ENCODE assay signal across 13 cellular contexts in the genomic region with DNA sequence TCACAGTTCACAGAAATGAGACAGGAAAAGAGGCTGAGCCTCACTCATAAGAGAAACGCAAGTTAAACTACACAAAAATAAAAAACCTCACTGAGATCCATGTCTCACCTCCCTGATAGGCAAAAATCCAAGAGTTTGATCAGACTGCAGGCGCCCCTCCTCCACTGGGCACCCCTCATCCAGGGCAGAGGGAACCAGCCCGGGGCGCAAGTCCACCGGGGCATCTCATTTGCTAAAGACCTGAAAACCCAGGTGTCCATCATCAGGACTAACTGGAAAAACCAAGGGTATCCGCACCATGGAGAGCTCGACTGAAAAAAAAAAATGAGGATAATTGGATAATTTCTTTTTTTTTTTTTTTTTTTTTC. TPM values are rescaled to one million over a fixed set of nuclear protein-coding genes. Genes with fewer than 3 reads are reported as not detected.
DNase-seq lines count a peak whose midpoint lies in the region; ATAC-seq, FAIRE-seq and TF ChIP-seq lines count a peak whose summit lies in the region.
"Had no signal": no experiment of that assay in that cellular context is flagged by ENCODE, and none has a peak within 500 bp of the region (broad histone marks: within the 10 kb centered on the region; RNA-seq: fewer than 3 reads in every experiment).

No MANE protein-coding gene starts in this region.

- FAIRE-seq in keratinocyte (lab: Jason Lieb, UNC) = no peak
- FAIRE-seq: GM12892 had no signal

- H3K27me3 Mint-ChIP-seq in activated T-helper 17 cell treated with anti-CD3 and anti-CD28 coated beads, Interleukin-2, amount 50 U/mL, for 72 hours = peaks cover 25% of the 10 kb centered on the region
- peaks cover 61% of the 10 kb centered on the region for H3K27me3 Mint-ChIP-seq in stimulated activated memory B cell treated with anti-CD40 and anti-IgM and Interleukin-4, amounts not matched to agents 10 μg/mL and 1 μg/mL and 100 μg/mL, for 72 hours

- peak overlapping the region; percentile 56 for H3K4me2 ChIP-seq in keratinocyte (ENCODE audit: control insufficient read depth, extremely low read depth, insufficient read depth, low read depth, low read length)

- no peaks in the 10 kb centered on the region for H3K9me1 ChIP-seq in keratinocyte (ENCODE audit: control insufficient read depth, extremely low read depth, insufficient read depth, low read length)

- H3K27ac ChIP-seq in cardiac muscle cell (no peak overlapping the region), keratinocyte (ENCODE audit: control insufficient read depth, insufficient read depth, low read length) (no peak overlapping the region), thymus (ENCODE audit: low read depth) (no peak overlapping the region)

- H3K9me3 ChIP-seq in cardiac muscle cell (ENCODE audit: low read depth) (no peaks in the 10 kb centered on the region), keratinocyte (ENCODE audit: control insufficient read depth, low read depth, low read length) (no peaks in the 10 kb centered on the region), thymus (ENCODE audit: control insufficient read depth) (no peaks in the 10 kb centered on the region)

- H3K4me1 Mint-ChIP-seq in activated T-helper 17 cell treated with anti-CD3 and anti-CD28 coated beads, Interleukin-2, amount 50 U/mL, for 72 hours = peaks cover 5% of the 10 kb centered on the region
- peaks cover 16% of the 10 kb centered on the region for H3K4me1 Mint-ChIP-seq in stimulated activated memory B cell treated with anti-CD40 and anti-IgM and Interleukin-4, amounts not matched to agents 10 μg/mL and 1 μg/mL and 100 μg/mL, for 72 hours

- H3K36me3 Mint-ChIP-seq in activated T-helper 17 cell treated with anti-CD3 and anti-CD28 coated beads, Interleukin-2, amount 50 U/mL, for 72 hours (ENCODE audit: low read depth) = no peaks in the 10 kb centered on the region
- no peaks in the 10 kb centered on the region for H3K36me3 Mint-ChIP-seq in stimulated activated memory B cell treated with anti-CD40 and anti-IgM and Interleukin-4, amounts not matched to agents 10 μg/mL and 1 μg/mL and 100 μg/mL, for 72 hours

- H3K4me1 ChIP-seq in cardiac muscle cell (ENCODE audit: low read depth) = peaks cover 7% of the 10 kb centered on the region
- peaks cover 6% of the 10 kb centered on the region for H3K4me1 ChIP-seq in keratinocyte (ENCODE audit: control insufficient read depth, extremely low read depth, insufficient read depth, low read length)
- H3K4me1 ChIP-seq in thymus (ENCODE audit: control insufficient read depth, insufficient read depth, low read length) = no peaks in the 10 kb centered on the region

- H3K79me2 ChIP-seq in keratinocyte (ENCODE audit: control insufficient read depth, insufficient read depth, low read length) = no peaks in the 10 kb centered on the region

- H3K27me3 ChIP-seq in cardiac muscle cell = peaks cover 75% of the 10 kb centered on the region
- H3K27me3 ChIP-seq in keratinocyte (ENCODE audit: control insufficient read depth, extremely low read depth, insufficient read depth, low read length) = peaks cover 15% of the 10 kb centered on the region
- peaks cover 24% of the 10 kb centered on the region for H3K27me3 ChIP-seq in thymus (ENCODE audit: control insufficient read depth, insufficient read depth)

- dilution Hi-C loops in keratinocyte (cut with MboI; ENCODE audit: extremely low pct_ligation_motif_present, low sequenced_read_pairs) = no loop called here

- no peak for TF ChIP-seq CTCF in cardiac muscle cell (IDR thresholded peaks at IDR 0.05; ENCODE audit: low read depth, low read length)
- no peak for TF ChIP-seq CTCF in keratinocyte (optimal IDR thresholded peaks at IDR 0.05 in 1 of 3, IDR thresholded peaks at IDR 0.05 in 1 of 3, conservative IDR thresholded peaks at IDR 0.05 in 1 of 3; ENCODE audit: extremely low read depth in 1 of 3, insufficient read depth in 2 of 3, low read length in 3 of 3)

- H3K9ac ChIP-seq in keratinocyte (ENCODE audit: control insufficient read depth, extremely low read depth, insufficient read depth, low read length) = no peak overlapping the region

- peak overlapping the region; percentile 61 for H3K4me3 Mint-ChIP-seq in activated T-helper 17 cell treated with anti-CD3 and anti-CD28 coated beads, Interleukin-2, amount 50 U/mL, for 72 hours
- H3K4me3 Mint-ChIP-seq in stimulated activated memory B cell treated with anti-CD40 and anti-IgM and Interleukin-4, amounts not matched to agents 10 μg/mL and 1 μg/mL and 100 μg/mL, for 72 hours = no peak overlapping the region

- H3K27ac Mint-ChIP-seq in activated T-helper 17 cell treated with anti-CD3 and anti-CD28 coated beads, Interleukin-2, amount 50 U/mL, for 72 hours = no peak overlapping the region
- H3K27ac Mint-ChIP-seq in stimulated activated memory B cell treated with anti-CD40 and anti-IgM and Interleukin-4, amounts not matched to agents 10 μg/mL and 1 μg/mL and 100 μg/mL, for 72 hours = no peak overlapping the region

- no peak overlapping the region for H2AFZ ChIP-seq in keratinocyte (ENCODE audit: control insufficient read depth, low read length)

- no peaks in the 10 kb centered on the region for H4K20me1 ChIP-seq in keratinocyte (ENCODE audit: control insufficient read depth, extremely low read depth, insufficient read depth, low read length)

- DNase-seq in cardiac muscle cell (ENCODE audit: low read depth in 1 of 2, low spot score in 1 of 2) (no peak), Right ventricle myocardium inferior (ENCODE audit: missing footprints) (no peak), keratinocyte (ENCODE audit: low read depth, low spot score) (no peak), NCI-H345 (lab: John Stamatoyannopoulos, UW) (no peak)
- DNase-seq: activated CD8-positive, alpha-beta memory T cell treated with anti-CD3 and anti-CD28 coated beads, Interleukin-2, amount 50 U/mL, for 48 hours; SHP77; stimulated activated CD4-positive, alpha-beta T cell treated with anti-CD3 and anti-CD28 coated beads, Interleukin-4, amount 100 ng/mL, for 24 hours had no signal

- ATAC-seq in Right ventricle myocardium inferior = no peak
- ATAC-seq in activated T-helper 17 cell treated with anti-CD3 and anti-CD28 coated beads, Interleukin-2, amount 50 U/mL, for 72 hours (replicated peaks) = no peak
- ATAC-seq in GM21717 (IDR thresholded peaks at IDR 0.05; ENCODE audit: unreplicated experiment) = no peak
- no peak for ATAC-seq in stimulated activated memory B cell treated with anti-CD40 and anti-IgM and Interleukin-4, amounts not matched to agents 10 μg/mL and 1 μg/mL and 100 μg/mL, for 72 hours

- WGBS in thymus = 68% methylated on average over 7 of the region's 7 CpGs

- no peaks in the 10 kb centered on the region for H3K9me3 Mint-ChIP-seq in activated T-helper 17 cell treated with anti-CD3 and anti-CD28 coated beads, Interleukin-2, amount 50 U/mL, for 72 hours
- H3K9me3 Mint-ChIP-seq in stimulated activated memory B cell treated with anti-CD40 and anti-IgM and Interleukin-4, amounts not matched to agents 10 μg/mL and 1 μg/mL and 100 μg/mL, for 72 hours = no peaks in the 10 kb centered on the region

- intact Hi-C loops in Right ventricle myocardium inferior (cut with DNase I) = no loop called here

- H3K36me3 ChIP-seq in cardiac muscle cell (no peaks in the 10 kb centered on the region), keratinocyte (ENCODE audit: control insufficient read depth in 2 of 2, extremely low read depth in 1 of 2, insufficient read depth in 2 of 2, low read length in 2 of 2) (no peaks in the 10 kb centered on the region), thymus (ENCODE audit: control insufficient read depth, insufficient read depth) (no peaks in the 10 kb centered on the region)

- peak overlapping the region; percentile 53 for H3K4me3 ChIP-seq in cardiac muscle cell
- peak overlapping the region in 2 of 3 experiments; percentile 42 to 53 for H3K4me3 ChIP-seq in keratinocyte (ENCODE audit: control insufficient read depth in 2 of 3, extremely low read depth in 1 of 3, insufficient read depth in 2 of 3, low read depth in 1 of 3, low read length in 3 of 3)
- peak overlapping the region; percentile 51 for H3K4me3 ChIP-seq in thymus (ENCODE audit: low read length)

RNA-seq across cellular contexts. Expression of gene HBZ, which starts 2.6 kb away (rescaled TPM):
- total RNA-seq in cardiac muscle cell (not detected in 2 replicates), Right ventricle myocardium inferior (not detected)
- polyA plus RNA-seq in cardiac muscle cell (not detected in 2 replicates), keratinocyte (not detected in 3 replicates), thymus (0.34 TPM)
- total RNA-seq in activated T-helper 17 cell treated with anti-CD3 and anti-CD28 coated beads, Interleukin-2, amount 50 U/mL, for 72 hours = not detected
- polyA plus RNA-seq in keratinocyte (2011; ENCODE audit: low read depth) = not detected
- polyA plus RNA-seq in keratinocyte (2011; cell fraction: cytosol; rRNA removed) = not detected in 2 replicates
- polyA plus RNA-seq in keratinocyte (2011; cell fraction: nucleus; rRNA removed) = not detected in 2 replicates
- not detected in 2 replicates for polyA plus RNA-seq in keratinocyte (2012; ENCODE audit: low replicate concordance)
- not detected in 3 replicates for polyA minus RNA-seq in keratinocyte
- not detected for polyA minus RNA-seq in keratinocyte (2011; cell fraction: cytosol; rRNA and poly(A)+ RNA removed)
- polyA minus RNA-seq in keratinocyte (2011; cell fraction: nucleus; rRNA and poly(A)+ RNA removed) = not detected in 2 replicates
- polyA plus RNA-seq: liver had no signal

RNA-seq across cellular contexts. Expression of gene HBM, which starts 10.8 kb away (rescaled TPM):
- total RNA-seq in cardiac muscle cell (not detected in 2 replicates), Right ventricle myocardium inferior (not detected)
- polyA plus RNA-seq in cardiac muscle cell (not detected in 2 replicates), keratinocyte (not detected in 3 replicates), thymus (not detected)
- total RNA-seq in activated T-helper 17 cell treated with anti-CD3 and anti-CD28 coated beads, Interleukin-2, amount 50 U/mL, for 72 hours = not detected
- polyA plus RNA-seq in keratinocyte (2011; ENCODE audit: low read depth) = not detected
- not detected in 2 replicates for polyA plus RNA-seq in keratinocyte (2011; cell fraction: cytosol; rRNA removed)
- polyA plus RNA-seq in keratinocyte (2011; cell fraction: nucleus; rRNA removed) = not detected in 2 replicates
- not detected in 2 replicates for polyA plus RNA-seq in keratinocyte (2012; ENCODE audit: low replicate concordance)
- polyA minus RNA-seq in keratinocyte = not detected in 3 replicates
- polyA minus RNA-seq in keratinocyte (2011; cell fraction: cytosol; rRNA and poly(A)+ RNA removed) = not detected
- polyA minus RNA-seq in keratinocyte (2011; cell fraction: nucleus; rRNA and poly(A)+ RNA removed) = not detected in 2 replicates

RNA-seq across cellular contexts. Expression of gene NPRL3, which starts 16.5 kb away (rescaled TPM):
- total RNA-seq in cardiac muscle cell = 20.9 and 24.3 TPM in 2 replicates
- polyA plus RNA-seq in cardiac muscle cell = 36.8 and 38.8 TPM in 2 replicates
- 18.5 TPM for total RNA-seq in Right ventricle myocardium inferior
- 10 to 100 TPM; 33.7 to 48.3 TPM for total RNA-seq in activated T-helper 17 cell treated with anti-CD3 and anti-CD28 coated beads, Interleukin-2, amount 50 U/mL, for 72 hours
- 3.6 to 15.5 TPM (median 4.0 TPM) in 3 replicates for polyA plus RNA-seq in keratinocyte
- 5.8 TPM for polyA plus RNA-seq in keratinocyte (2011; ENCODE audit: low read depth)
- polyA plus RNA-seq in keratinocyte (2011; cell fraction: cytosol; rRNA removed) = 14.6 and 19.6 TPM in 2 replicates
- polyA plus RNA-seq in keratinocyte (2011; cell fraction: nucleus; rRNA removed) = 26.9 and 33.9 TPM in 2 replicates
- polyA plus RNA-seq in keratinocyte (2012; ENCODE audit: low replicate concordance) = 22.8 and 34.2 TPM in 2 replicates
- polyA minus RNA-seq in keratinocyte = 16.8 to 91.1 TPM (median 18.3 TPM) in 3 replicates
- polyA minus RNA-seq in keratinocyte (2011; cell fraction: cytosol; rRNA and poly(A)+ RNA removed) = 13.8 TPM
- 15.5 and 19.4 TPM in 2 replicates for polyA minus RNA-seq in keratinocyte (2011; cell fraction: nucleus; rRNA and poly(A)+ RNA removed)
- 16.7 TPM for polyA plus RNA-seq in thymus

RNA-seq across cellular contexts. Expression of gene HBA2, which starts 17.7 kb away (rescaled TPM):
- 1.3 TPM in 1 of 2 replicates, not detected in the other for total RNA-seq in cardiac muscle cell
- 0.52 TPM in 1 of 2 replicates, not detected in the other for polyA plus RNA-seq in cardiac muscle cell
- 86.1 TPM for total RNA-seq in Right ventricle myocardium inferior
- not detected for total RNA-seq in activated T-helper 17 cell treated with anti-CD3 and anti-CD28 coated beads, Interleukin-2, amount 50 U/mL, for 72 hours
- 0.26 TPM in 1 of 3 replicates, not detected in the others for polyA plus RNA-seq in keratinocyte
- not detected for polyA plus RNA-seq in keratinocyte (2011; ENCODE audit: low read depth)
- polyA plus RNA-seq in keratinocyte (2011; cell fraction: cytosol; rRNA removed) = not detected in 2 replicates
- polyA plus RNA-seq in keratinocyte (2011; cell fraction: nucleus; rRNA removed) = not detected in 2 replicates
- polyA plus RNA-seq in keratinocyte (2012; ENCODE audit: low replicate concordance) = not detected in 2 replicates
- 1.1 TPM in 1 of 3 replicates, not detected in the others for polyA minus RNA-seq in keratinocyte
- not detected for polyA minus RNA-seq in keratinocyte (2011; cell fraction: cytosol; rRNA and poly(A)+ RNA removed)
- polyA minus RNA-seq in keratinocyte (2011; cell fraction: nucleus; rRNA and poly(A)+ RNA removed) = 1.3 TPM in 1 of 2 replicates, not detected in the other
- polyA plus RNA-seq in thymus = 19.8 TPM

RNA-seq across cellular contexts. Expression of gene HBA1, which starts 21.5 kb away (rescaled TPM):
- 0.42 TPM in 1 of 2 replicates, not detected in the other for total RNA-seq in cardiac muscle cell
- 1.8 TPM in 1 of 2 replicates, not detected in the other for polyA plus RNA-seq in cardiac muscle cell
- total RNA-seq in Right ventricle myocardium inferior = 91.7 TPM
- total RNA-seq in activated T-helper 17 cell treated with anti-CD3 and anti-CD28 coated beads, Interleukin-2, amount 50 U/mL, for 72 hours = not detected
- polyA plus RNA-seq in keratinocyte = 0.24 TPM in 1 of 3 replicates, not detected in the others
- not detected for polyA plus RNA-seq in keratinocyte (2011; ENCODE audit: low read depth)
- 0.40 TPM in 1 of 2 replicates, not detected in the other for polyA plus RNA-seq in keratinocyte (2011; cell fraction: cytosol; rRNA removed)
- polyA plus RNA-seq in keratinocyte (2011; cell fraction: nucleus; rRNA removed) = not detected in 2 replicates
- not detected in 2 replicates for polyA plus RNA-seq in keratinocyte (2012; ENCODE audit: low replicate concordance)
- polyA minus RNA-seq in keratinocyte = not detected in 3 replicates
- not detected for polyA minus RNA-seq in keratinocyte (2011; cell fraction: cytosol; rRNA and poly(A)+ RNA removed)
- polyA minus RNA-seq in keratinocyte (2011; cell fraction: nucleus; rRNA and poly(A)+ RNA removed) = not detected in 2 replicates
- polyA plus RNA-seq in thymus = 9.9 TPM
